16 cellular contexts compared by ENCODE assay signal in genomic region chr6:108850669-108851467, GRCh38. TPM values are rescaled to one million over a fixed set of nuclear protein-coding genes. Genes with fewer than 3 reads are reported as not detected.
A peak's percentile ranks its signal among the peaks of the same experiment; 100 is the strongest.
DNase-seq lines count a peak whose midpoint lies in the region; ATAC-seq and TF ChIP-seq lines count a peak whose summit lies in the region.
"Had no signal": no experiment of that assay in that cellular context is flagged by ENCODE, and none has a peak within 500 bp of the region (broad histone marks: within the 10 kb centered on the region; RNA-seq: fewer than 3 reads in every experiment).

No MANE protein-coding gene starts in this region.

- no peaks in the 10 kb centered on the region for H3K27me3 ChIP-seq in naive thymus-derived CD4-positive, alpha-beta T cell (ENCODE audit: control insufficient read depth in 2 of 2, insufficient read depth in 2 of 2, low read length in 2 of 2)
- no peaks in the 10 kb centered on the region for H3K27me3 ChIP-seq in uterus
- H3K27me3 ChIP-seq: cardiac muscle cell, transverse colon had no signal

- H3K4me1 ChIP-seq in naive thymus-derived CD4-positive, alpha-beta T cell (ENCODE audit: control insufficient read depth in 2 of 2, insufficient read depth in 2 of 2, low read length in 2 of 2), result peaks cover 6 to 13% of the 10 kb centered on the region in 2 donors
- H3K4me1 ChIP-seq in uterus, result no peaks in the 10 kb centered on the region

- no peaks in the 10 kb centered on the region for H3K9me3 ChIP-seq in naive thymus-derived CD4-positive, alpha-beta T cell (ENCODE audit: control insufficient read depth in 2 of 3, low read length in 3 of 3)
- H3K9me3 ChIP-seq in uterus, result no peaks in the 10 kb centered on the region
- H3K9me3 ChIP-seq: transverse colon had no signal

- TF ChIP-seq POLR2A in uterus (IDR thresholded peaks at IDR 0.05), result no peak

- H3K36me3 ChIP-seq in naive thymus-derived CD4-positive, alpha-beta T cell (ENCODE audit: control insufficient read depth in 2 of 3, insufficient read depth in 3 of 3, low read length in 3 of 3), result peaks cover 5 to 8% (median 8%) of the 10 kb centered on the region in 3 experiments
- no peaks in the 10 kb centered on the region for H3K36me3 ChIP-seq in uterus
- H3K36me3 ChIP-seq: cardiac muscle cell had no signal

- no peak overlapping the region for H3K4me3 ChIP-seq in naive thymus-derived CD4-positive, alpha-beta T cell (ENCODE audit: low read length)
- no peak overlapping the region for H3K4me3 ChIP-seq in uterus
- H3K4me3 ChIP-seq: cardiac muscle cell, transverse colon had no signal

- no peaks in the 10 kb centered on the region for H3K27me3 Mint-ChIP-seq in stimulated activated naive CD8-positive, alpha-beta T cell treated with anti-CD3 and anti-CD28 coated beads, Interleukin-15, Interleukin-2, amounts not matched to agents 100 ng/mL and 50 ng/mL, for 24 hours
- no peaks in the 10 kb centered on the region for H3K27me3 Mint-ChIP-seq in stimulated activated naive CD8-positive, alpha-beta T cell treated with anti-CD3 and anti-CD28 coated beads, Interleukin-15, amount 100 ng/mL, for 72 hours
- peaks cover 0 to 26% (median 0%) of the 10 kb centered on the region in 5 donors for H3K27me3 Mint-ChIP-seq in naive thymus-derived CD4-positive, alpha-beta T cell
- no peaks in the 10 kb centered on the region for H3K27me3 Mint-ChIP-seq in chondrocyte (ENCODE audit: low read depth)

- no peak overlapping the region for H3K27ac ChIP-seq in naive thymus-derived CD4-positive, alpha-beta T cell (ENCODE audit: low read depth, low read length)
- H3K27ac ChIP-seq in uterus, result peak overlapping the region; percentile 24 to 28
- H3K27ac ChIP-seq: cardiac muscle cell had no signal

- H3K9me3 Mint-ChIP-seq in stimulated activated naive CD8-positive, alpha-beta T cell treated with anti-CD3 and anti-CD28 coated beads, Interleukin-15, Interleukin-2, amounts not matched to agents 100 ng/mL and 50 ng/mL, for 24 hours, result no peaks in the 10 kb centered on the region
- H3K9me3 Mint-ChIP-seq in stimulated activated naive CD8-positive, alpha-beta T cell treated with anti-CD3 and anti-CD28 coated beads, Interleukin-15, amount 100 ng/mL, for 72 hours, result no peaks in the 10 kb centered on the region
- H3K9me3 Mint-ChIP-seq in naive thymus-derived CD4-positive, alpha-beta T cell, result peaks cover 0 to 2% (median 0%) of the 10 kb centered on the region in 11 donors
- peaks cover under 1% of the 10 kb centered on the region for H3K9me3 Mint-ChIP-seq in chondrocyte (ENCODE audit: low read depth)
- H3K9me3 Mint-ChIP-seq: activated T-cell treated with anti-CD3 and anti-CD28 coated beads, Interleukin-2, amount 50 U/mL, for 72 hours had no signal

- intact Hi-C loops in naive thymus-derived CD4-positive, alpha-beta T cell (cut with micrococcal nuclease), result no loop called here
- intact Hi-C loops in uterus (cut with DNase I; ENCODE audit: low total_unique reads), result no loop called here

- H3K4me3 Mint-ChIP-seq in stimulated activated naive CD8-positive, alpha-beta T cell treated with anti-CD3 and anti-CD28 coated beads, Interleukin-15, Interleukin-2, amounts not matched to agents 100 ng/mL and 50 ng/mL, for 24 hours, result no peak overlapping the region
- H3K4me3 Mint-ChIP-seq in stimulated activated naive CD8-positive, alpha-beta T cell treated with anti-CD3 and anti-CD28 coated beads, Interleukin-15, amount 100 ng/mL, for 72 hours, result no peak overlapping the region
- peak overlapping the region in 5 of 10 donors; percentile 4 to 25 (median 15) for H3K4me3 Mint-ChIP-seq in naive thymus-derived CD4-positive, alpha-beta T cell
- H3K4me3 Mint-ChIP-seq in chondrocyte (ENCODE audit: unreplicated experiment), result no peak overlapping the region
- H3K4me3 Mint-ChIP-seq: WTC11 had no signal

- TF ChIP-seq CTCF in uterus (IDR thresholded peaks at IDR 0.05) (peak in 1 of 4 experiments; percentile 3), chondrocyte (IDR thresholded peaks at IDR 0.05) (no peak)

- POLR2A ChIA-PET in naive thymus-derived CD4-positive, alpha-beta T cell (lab: Charles Lee), result interaction anchor here (0.8 to 1.3 kb wide), 2 partner anchors 8 to 97 kb away, joined by 3 to 4 read pairs; no protein-coding TSS in a partner anchor

- peaks cover 11% of the 10 kb centered on the region for H3K36me3 Mint-ChIP-seq in stimulated activated naive CD8-positive, alpha-beta T cell treated with anti-CD3 and anti-CD28 coated beads, Interleukin-15, Interleukin-2, amounts not matched to agents 100 ng/mL and 50 ng/mL, for 24 hours (ENCODE audit: low read depth)
- H3K36me3 Mint-ChIP-seq in naive thymus-derived CD4-positive, alpha-beta T cell, result peaks cover 5 to 19% (median 17%) of the 10 kb centered on the region in 5 donors
- H3K36me3 Mint-ChIP-seq in chondrocyte (ENCODE audit: low read depth), result peaks cover 10% of the 10 kb centered on the region

- CTCF ChIA-PET in naive thymus-derived CD4-positive, alpha-beta T cell (lab: Charles Lee), result interaction anchor here (0.6 kb wide), 1 partner anchor 865 kb away, joined by 3 read pairs; no protein-coding TSS in a partner anchor

- no peak for DNase-seq in stimulated activated naive CD8-positive, alpha-beta T cell treated with anti-CD3 and anti-CD28 coated beads, Interleukin-15, amount 100 ng/mL, for 72 hours
- peak; percentile 55 for DNase-seq in fibroblast of peridontal ligament (ENCODE audit: extremely low read depth)
- no peak for DNase-seq in naive thymus-derived CD4-positive, alpha-beta T cell
- peak in 1 of 2 donors; percentile 35 for DNase-seq in uterus
- no peak for DNase-seq in stimulated activated CD4-positive, alpha-beta T cell treated with anti-CD3 and anti-CD28 coated beads, Interleukin-12 subunit alpha, Interleukin-12 subunit beta, amount 100 ng/mL, for 4 hours
- no peak for DNase-seq in chondrocyte (ENCODE audit: low spot score)
- DNase-seq: activated T-cell treated with anti-CD3 and anti-CD28 coated beads, Interleukin-2, amount 50 U/mL, for 72 hours; mammary epithelial cell; NCI-H1417; NCI-H526 treated with DMSO at 0.1 percent for 48 hours; SIG-M5; transverse colon had no signal

- peaks cover 31% of the 10 kb centered on the region for H3K4me1 Mint-ChIP-seq in stimulated activated naive CD8-positive, alpha-beta T cell treated with anti-CD3 and anti-CD28 coated beads, Interleukin-15, Interleukin-2, amounts not matched to agents 100 ng/mL and 50 ng/mL, for 24 hours (ENCODE audit: low read depth)
- peaks cover 37% of the 10 kb centered on the region for H3K4me1 Mint-ChIP-seq in stimulated activated naive CD8-positive, alpha-beta T cell treated with anti-CD3 and anti-CD28 coated beads, Interleukin-15, amount 100 ng/mL, for 72 hours
- H3K4me1 Mint-ChIP-seq in naive thymus-derived CD4-positive, alpha-beta T cell, result peaks cover 11 to 39% (median 29%) of the 10 kb centered on the region in 7 donors
- H3K4me1 Mint-ChIP-seq in chondrocyte (ENCODE audit: low read depth), result peaks cover 15% of the 10 kb centered on the region

- no peak for ATAC-seq in stimulated activated naive CD8-positive, alpha-beta T cell treated with anti-CD3 and anti-CD28 coated beads, Interleukin-15, amount 100 ng/mL, for 72 hours
- ATAC-seq in naive thymus-derived CD4-positive, alpha-beta T cell, result no peak
- no peak for ATAC-seq in GM19452 (IDR thresholded peaks at IDR 0.05; ENCODE audit: unreplicated experiment)
- ATAC-seq: activated T-cell treated with anti-CD3 and anti-CD28 coated beads, Interleukin-2, amount 50 U/mL, for 72 hours; WTC11 had no signal

- peak overlapping the region; percentile 2 for H3K27ac Mint-ChIP-seq in stimulated activated naive CD8-positive, alpha-beta T cell treated with anti-CD3 and anti-CD28 coated beads, Interleukin-15, Interleukin-2, amounts not matched to agents 100 ng/mL and 50 ng/mL, for 24 hours
- H3K27ac Mint-ChIP-seq in stimulated activated naive CD8-positive, alpha-beta T cell treated with anti-CD3 and anti-CD28 coated beads, Interleukin-15, amount 100 ng/mL, for 72 hours, result no peak overlapping the region
- H3K27ac Mint-ChIP-seq in naive thymus-derived CD4-positive, alpha-beta T cell, result peak overlapping the region in 6 of 9 donors; percentile 0 to 49 (median 14)
- no peak overlapping the region for H3K27ac Mint-ChIP-seq in chondrocyte (ENCODE audit: unreplicated experiment)
- H3K27ac Mint-ChIP-seq: activated T-cell treated with anti-CD3 and anti-CD28 coated beads, Interleukin-2, amount 50 U/mL, for 72 hours; WTC11 had no signal

RNA-seq across cellular contexts. Expression of gene ARMC2, which starts 2.6 kb away (rescaled TPM):
- total RNA-seq in naive thymus-derived CD4-positive, alpha-beta T cell, result 10 to 100 TPM in 2 of 5 experiments, 1 to 10 TPM in 3; 6.2 to 12.7 (median 7.9) TPM
- 1 to 10 TPM; 3.6 to 5.4 TPM for polyA plus RNA-seq in naive thymus-derived CD4-positive, alpha-beta T cell
- total RNA-seq in uterus (10 to 100 TPM in 1 of 4 donors, 1 to 10 TPM in 2, not detected in 1; 5.1 to 15.1 (median 9.1) TPM), chondrocyte (6.8 to 9.2 TPM (median 8.3 TPM) in 3 replicates)

Comparison
In these comparisons a context has a peak if more than half of its experiments do, and no peak if none do; other contexts are left out.
1. H3K27ac Mint-ChIP-seq: peak in stimulated activated naive CD8-positive, alpha-beta T cell treated with anti-CD3 and anti-CD28 coated beads, Interleukin-15, Interleukin-2, amounts not matched to agents 100 ng/mL and 50 ng/mL, for 24 hours (single experiment) and naive thymus-derived CD4-positive, alpha-beta T cell (6 of 9); none in stimulated activated naive CD8-positive, alpha-beta T cell treated with anti-CD3 and anti-CD28 coated beads, Interleukin-15, amount 100 ng/mL, for 72 hours (0 of 2) and chondrocyte (single experiment).